Comparison of ENCODE assay signal across 1 cellular context in the genomic region with DNA sequence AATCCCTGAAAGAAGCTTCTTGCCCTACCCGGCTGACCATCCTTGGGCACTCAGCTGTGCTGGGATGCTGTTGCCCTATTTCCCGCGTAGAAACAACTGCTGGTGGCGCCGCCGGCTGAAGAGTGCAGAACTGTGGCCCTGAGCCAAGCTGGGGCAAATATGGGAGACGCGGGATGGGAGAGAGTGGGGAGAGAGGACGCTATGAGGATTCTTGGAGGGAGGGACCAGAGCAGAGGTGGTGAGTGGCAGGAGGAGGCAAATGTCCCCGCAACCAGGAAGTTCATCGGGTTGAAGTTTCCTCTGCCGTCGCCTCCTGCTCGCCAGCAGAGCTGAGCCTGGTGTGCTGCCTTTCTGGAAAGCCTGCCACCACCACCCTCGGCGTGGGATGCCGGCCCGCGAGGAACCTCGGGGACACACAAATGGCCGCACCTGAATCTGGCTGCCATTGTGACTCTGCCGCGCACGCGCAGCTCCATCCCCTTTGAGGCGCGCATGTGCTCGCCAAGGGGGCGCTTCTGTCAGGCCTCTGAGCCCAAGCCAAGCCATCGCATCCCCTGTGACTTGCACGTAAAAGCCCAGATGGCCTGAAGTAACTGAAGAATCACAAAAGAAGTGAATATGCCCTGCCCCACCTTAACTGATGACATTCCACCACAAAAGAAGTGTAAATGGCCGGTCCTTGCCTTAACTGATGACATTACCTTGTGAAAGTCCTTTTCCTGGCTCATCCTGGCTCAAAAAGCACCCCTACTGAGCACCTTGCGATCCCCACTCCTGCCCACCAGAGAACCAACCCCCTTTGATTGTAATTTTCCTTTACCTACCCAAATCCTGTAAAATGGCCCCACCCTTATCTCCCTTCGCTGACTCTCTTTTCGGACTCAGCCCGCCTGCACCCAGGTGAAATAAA.
TF ChIP-seq lines count a peak whose summit lies in the region.

No MANE protein-coding gene starts in this region.

TF ChIP-seq in WTC11, 78 proteins besides CTCF, POLR2A, EP300 and RAD21 (continued from another document):
- TF ChIP-seq CREB1 (CRISPR knock-in tag; IDR thresholded peaks at IDR 0.05) (peak; percentile 50; the same call in 1 of the 2 replicates), TEAD1 (CRISPR knock-in tag; IDR thresholded peaks at IDR 0.05) (peak; percentile 87), ETV6 (CRISPR knock-in tag; IDR thresholded peaks at IDR 0.05) (peak; percentile 31; the same call in 1 of the 2 replicates), CBFB (CRISPR knock-in tag; IDR thresholded peaks at IDR 0.05; ENCODE audit: low read depth) (peak; percentile 63; the same call in 1 of the 2 replicates), TP53 (CRISPR knock-in tag; IDR thresholded peaks at IDR 0.05) (peak; percentile 80; the same call in 1 of the 2 replicates), KAT7 (CRISPR knock-in tag; IDR thresholded peaks at IDR 0.05; ENCODE audit: borderline replicate concordance) (peak; percentile 58; the same call in 1 of the 2 replicates), ZNF671 (CRISPR knock-in tag; IDR thresholded peaks at IDR 0.05) (peak; percentile 15; the same call in 1 of the 2 replicates), MYBL2 (CRISPR knock-in tag; IDR thresholded peaks at IDR 0.05) (0 out of 2 replicates have a peak, but pooled peaks have one; percentile 59), SMAD3 (CRISPR knock-in tag; IDR thresholded peaks at IDR 0.05; ENCODE audit: borderline replicate concordance) (peak; percentile 84; the same call in 1 of the 2 replicates), ESRRA (CRISPR knock-in tag; IDR thresholded peaks at IDR 0.05; ENCODE audit: borderline replicate concordance) (peak; percentile 58; the same call in 1 of the 2 replicates), EMX1 (CRISPR knock-in tag; IDR thresholded peaks at IDR 0.05) (0 out of 2 replicates have a peak, but pooled peaks have one; percentile 17)
- TF ChIP-seq, protein P1, sequence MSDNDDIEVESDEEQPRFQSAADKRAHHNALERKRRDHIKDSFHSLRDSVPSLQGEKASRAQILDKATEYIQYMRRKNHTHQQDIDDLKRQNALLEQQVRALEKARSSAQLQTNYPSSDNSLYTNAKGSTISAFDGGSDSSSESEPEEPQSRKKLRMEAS (CRISPR knock-in tag; IDR thresholded peaks at IDR 0.05) = peak; percentile 97
- TF ChIP-seq, protein P2, sequence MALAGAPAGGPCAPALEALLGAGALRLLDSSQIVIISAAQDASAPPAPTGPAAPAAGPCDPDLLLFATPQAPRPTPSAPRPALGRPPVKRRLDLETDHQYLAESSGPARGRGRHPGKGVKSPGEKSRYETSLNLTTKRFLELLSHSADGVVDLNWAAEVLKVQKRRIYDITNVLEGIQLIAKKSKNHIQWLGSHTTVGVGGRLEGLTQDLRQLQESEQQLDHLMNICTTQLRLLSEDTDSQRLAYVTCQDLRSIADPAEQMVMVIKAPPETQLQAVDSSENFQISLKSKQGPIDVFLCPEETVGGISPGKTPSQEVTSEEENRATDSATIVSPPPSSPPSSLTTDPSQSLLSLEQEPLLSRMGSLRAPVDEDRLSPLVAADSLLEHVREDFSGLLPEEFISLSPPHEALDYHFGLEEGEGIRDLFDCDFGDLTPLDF (CRISPR knock-in tag; IDR thresholded peaks at IDR 0.05) = 0 out of 2 replicates have a peak, but pooled peaks have one; percentile 64
- TF ChIP-seq, protein P3, sequence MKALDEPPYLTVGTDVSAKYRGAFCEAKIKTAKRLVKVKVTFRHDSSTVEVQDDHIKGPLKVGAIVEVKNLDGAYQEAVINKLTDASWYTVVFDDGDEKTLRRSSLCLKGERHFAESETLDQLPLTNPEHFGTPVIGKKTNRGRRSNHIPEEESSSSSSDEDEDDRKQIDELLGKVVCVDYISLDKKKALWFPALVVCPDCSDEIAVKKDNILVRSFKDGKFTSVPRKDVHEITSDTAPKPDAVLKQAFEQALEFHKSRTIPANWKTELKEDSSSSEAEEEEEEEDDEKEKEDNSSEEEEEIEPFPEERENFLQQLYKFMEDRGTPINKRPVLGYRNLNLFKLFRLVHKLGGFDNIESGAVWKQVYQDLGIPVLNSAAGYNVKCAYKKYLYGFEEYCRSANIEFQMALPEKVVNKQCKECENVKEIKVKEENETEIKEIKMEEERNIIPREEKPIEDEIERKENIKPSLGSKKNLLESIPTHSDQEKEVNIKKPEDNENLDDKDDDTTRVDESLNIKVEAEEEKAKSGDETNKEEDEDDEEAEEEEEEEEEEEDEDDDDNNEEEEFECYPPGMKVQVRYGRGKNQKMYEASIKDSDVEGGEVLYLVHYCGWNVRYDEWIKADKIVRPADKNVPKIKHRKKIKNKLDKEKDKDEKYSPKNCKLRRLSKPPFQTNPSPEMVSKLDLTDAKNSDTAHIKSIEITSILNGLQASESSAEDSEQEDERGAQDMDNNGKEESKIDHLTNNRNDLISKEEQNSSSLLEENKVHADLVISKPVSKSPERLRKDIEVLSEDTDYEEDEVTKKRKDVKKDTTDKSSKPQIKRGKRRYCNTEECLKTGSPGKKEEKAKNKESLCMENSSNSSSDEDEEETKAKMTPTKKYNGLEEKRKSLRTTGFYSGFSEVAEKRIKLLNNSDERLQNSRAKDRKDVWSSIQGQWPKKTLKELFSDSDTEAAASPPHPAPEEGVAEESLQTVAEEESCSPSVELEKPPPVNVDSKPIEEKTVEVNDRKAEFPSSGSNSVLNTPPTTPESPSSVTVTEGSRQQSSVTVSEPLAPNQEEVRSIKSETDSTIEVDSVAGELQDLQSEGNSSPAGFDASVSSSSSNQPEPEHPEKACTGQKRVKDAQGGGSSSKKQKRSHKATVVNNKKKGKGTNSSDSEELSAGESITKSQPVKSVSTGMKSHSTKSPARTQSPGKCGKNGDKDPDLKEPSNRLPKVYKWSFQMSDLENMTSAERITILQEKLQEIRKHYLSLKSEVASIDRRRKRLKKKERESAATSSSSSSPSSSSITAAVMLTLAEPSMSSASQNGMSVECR (CRISPR knock-in tag; IDR thresholded peaks at IDR 0.05; ENCODE audit: borderline replicate concordance) = 0 out of 2 replicates have a peak, but pooled peaks have one; percentile 27
- TF ChIP-seq, protein P4, sequence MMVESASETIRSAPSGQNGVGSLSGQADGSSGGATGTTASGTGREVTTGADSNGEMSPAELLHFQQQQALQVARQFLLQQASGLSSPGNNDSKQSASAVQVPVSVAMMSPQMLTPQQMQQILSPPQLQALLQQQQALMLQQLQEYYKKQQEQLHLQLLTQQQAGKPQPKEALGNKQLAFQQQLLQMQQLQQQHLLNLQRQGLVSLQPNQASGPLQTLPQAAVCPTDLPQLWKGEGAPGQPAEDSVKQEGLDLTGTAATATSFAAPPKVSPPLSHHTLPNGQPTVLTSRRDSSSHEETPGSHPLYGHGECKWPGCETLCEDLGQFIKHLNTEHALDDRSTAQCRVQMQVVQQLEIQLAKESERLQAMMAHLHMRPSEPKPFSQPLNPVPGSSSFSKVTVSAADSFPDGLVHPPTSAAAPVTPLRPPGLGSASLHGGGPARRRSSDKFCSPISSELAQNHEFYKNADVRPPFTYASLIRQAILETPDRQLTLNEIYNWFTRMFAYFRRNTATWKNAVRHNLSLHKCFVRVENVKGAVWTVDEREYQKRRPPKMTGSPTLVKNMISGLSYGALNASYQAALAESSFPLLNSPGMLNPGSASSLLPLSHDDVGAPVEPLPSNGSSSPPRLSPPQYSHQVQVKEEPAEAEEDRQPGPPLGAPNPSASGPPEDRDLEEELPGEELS (CRISPR knock-in tag; IDR thresholded peaks at IDR 0.05) = peak; percentile 86; the same call in 1 of the 2 replicates
- TF ChIP-seq, protein P5, sequence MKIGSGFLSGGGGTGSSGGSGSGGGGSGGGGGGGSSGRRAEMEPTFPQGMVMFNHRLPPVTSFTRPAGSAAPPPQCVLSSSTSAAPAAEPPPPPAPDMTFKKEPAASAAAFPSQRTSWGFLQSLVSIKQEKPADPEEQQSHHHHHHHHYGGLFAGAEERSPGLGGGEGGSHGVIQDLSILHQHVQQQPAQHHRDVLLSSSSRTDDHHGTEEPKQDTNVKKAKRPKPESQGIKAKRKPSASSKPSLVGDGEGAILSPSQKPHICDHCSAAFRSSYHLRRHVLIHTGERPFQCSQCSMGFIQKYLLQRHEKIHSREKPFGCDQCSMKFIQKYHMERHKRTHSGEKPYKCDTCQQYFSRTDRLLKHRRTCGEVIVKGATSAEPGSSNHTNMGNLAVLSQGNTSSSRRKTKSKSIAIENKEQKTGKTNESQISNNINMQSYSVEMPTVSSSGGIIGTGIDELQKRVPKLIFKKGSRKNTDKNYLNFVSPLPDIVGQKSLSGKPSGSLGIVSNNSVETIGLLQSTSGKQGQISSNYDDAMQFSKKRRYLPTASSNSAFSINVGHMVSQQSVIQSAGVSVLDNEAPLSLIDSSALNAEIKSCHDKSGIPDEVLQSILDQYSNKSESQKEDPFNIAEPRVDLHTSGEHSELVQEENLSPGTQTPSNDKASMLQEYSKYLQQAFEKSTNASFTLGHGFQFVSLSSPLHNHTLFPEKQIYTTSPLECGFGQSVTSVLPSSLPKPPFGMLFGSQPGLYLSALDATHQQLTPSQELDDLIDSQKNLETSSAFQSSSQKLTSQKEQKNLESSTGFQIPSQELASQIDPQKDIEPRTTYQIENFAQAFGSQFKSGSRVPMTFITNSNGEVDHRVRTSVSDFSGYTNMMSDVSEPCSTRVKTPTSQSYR (CRISPR knock-in tag; IDR thresholded peaks at IDR 0.05) = peak; percentile 86
